1 cellular context compared by ENCODE assay signal in the genomic region with DNA sequence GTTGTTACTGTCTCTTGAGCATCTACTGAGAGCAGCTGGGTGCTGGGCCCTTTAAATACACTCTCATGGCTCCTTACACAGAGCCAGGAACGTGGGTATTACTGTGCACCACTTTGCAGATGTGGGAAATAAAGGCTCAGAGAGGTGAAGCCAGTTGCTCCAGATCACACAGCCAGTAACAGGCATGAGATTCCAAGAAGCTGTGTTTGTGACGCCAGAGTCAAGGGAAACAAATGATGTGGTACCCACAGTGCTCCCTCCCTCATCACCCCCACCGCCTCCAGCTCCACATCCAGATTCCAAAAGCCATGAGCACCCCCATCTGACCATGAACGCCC.
TF ChIP-seq lines count a peak whose summit lies in the region.

No MANE protein-coding gene starts in this region.

TF ChIP-seq in GM23338, 12 proteins besides CTCF, POLR2A, EP300 and RAD21:
- TF ChIP-seq REST (IDR thresholded peaks at IDR 0.05; ENCODE audit: unreplicated experiment) = no peak
- TF ChIP-seq ZNF114 (CRISPR knock-in tag; IDR thresholded peaks at IDR 0.05) = no peak
- TF ChIP-seq CREB1 (CRISPR knock-in tag; IDR thresholded peaks at IDR 0.05; ENCODE audit: low read depth) = no peak
- TF ChIP-seq EZH2 (IDR thresholded peaks at IDR 0.05; ENCODE audit: low read depth, unreplicated experiment) = no peak
- no peak for TF ChIP-seq NANOG (IDR thresholded peaks at IDR 0.05; ENCODE audit: borderline replicate concordance)
- no peak for TF ChIP-seq EZH2phosphoT487 (IDR thresholded peaks at IDR 0.05; ENCODE audit: unreplicated experiment)
- no peak for TF ChIP-seq ZNF331 (CRISPR knock-in tag; IDR thresholded peaks at IDR 0.05; ENCODE audit: low read depth)
- no peak for TF ChIP-seq JUNB (IDR thresholded peaks at IDR 0.05; ENCODE audit: unreplicated experiment)
- TF ChIP-seq, protein P1, sequence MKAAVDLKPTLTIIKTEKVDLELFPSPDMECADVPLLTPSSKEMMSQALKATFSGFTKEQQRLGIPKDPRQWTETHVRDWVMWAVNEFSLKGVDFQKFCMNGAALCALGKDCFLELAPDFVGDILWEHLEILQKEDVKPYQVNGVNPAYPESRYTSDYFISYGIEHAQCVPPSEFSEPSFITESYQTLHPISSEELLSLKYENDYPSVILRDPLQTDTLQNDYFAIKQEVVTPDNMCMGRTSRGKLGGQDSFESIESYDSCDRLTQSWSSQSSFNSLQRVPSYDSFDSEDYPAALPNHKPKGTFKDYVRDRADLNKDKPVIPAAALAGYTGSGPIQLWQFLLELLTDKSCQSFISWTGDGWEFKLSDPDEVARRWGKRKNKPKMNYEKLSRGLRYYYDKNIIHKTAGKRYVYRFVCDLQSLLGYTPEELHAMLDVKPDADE (IDR thresholded peaks at IDR 0.05) = no peak
- TF ChIP-seq POLR2AphosphoS5 (IDR thresholded peaks at IDR 0.05; ENCODE audit: low read depth) = no peak
- no peak for TF ChIP-seq STAT1 (IDR thresholded peaks at IDR 0.05; ENCODE audit: unreplicated experiment)
- no peak for TF ChIP-seq ZNF462 (CRISPR knock-in tag; IDR thresholded peaks at IDR 0.05)
